ENCODE assay signal across 8 cellular contexts in genomic region chr4:123398803-123399637, GRCh38. TPM values are rescaled to one million over a fixed set of nuclear protein-coding genes. Genes with fewer than 3 reads are reported as not detected.
A peak's percentile ranks its signal among the peaks of the same experiment; 100 is the strongest.
DNase-seq lines count a peak whose midpoint lies in the region; ATAC-seq and TF ChIP-seq lines count a peak whose summit lies in the region.

No MANE protein-coding gene starts in this region.

- H3K36me3 Mint-ChIP-seq in CD4-positive, alpha-beta memory T cell, result peaks cover 4 to 7% of the 10 kb centered on the region in 2 donors

- H4K20me1 ChIP-seq in hepatocyte (ENCODE audit: insufficient read depth, poor library complexity, severe bottlenecking), result no peaks in the 10 kb centered on the region

- ATAC-seq in GM19397 (IDR thresholded peaks at IDR 0.05; ENCODE audit: unreplicated experiment), result peak; percentile 31
- ATAC-seq in HG03558 (IDR thresholded peaks at IDR 0.05; ENCODE audit: extremely low read depth, unreplicated experiment), result peak; percentile 15

- H2AFZ ChIP-seq in hepatocyte, result peak overlapping the region; percentile 70

- H3K4me1 ChIP-seq in CD4-positive, alpha-beta memory T cell (ENCODE audit: insufficient read depth, low read length), result peaks cover 27% of the 10 kb centered on the region
- peaks cover 7% of the 10 kb centered on the region for H3K4me1 ChIP-seq in hepatocyte (ENCODE audit: insufficient read depth)

- H3K79me2 ChIP-seq in hepatocyte, result peaks cover 47% of the 10 kb centered on the region

- peak overlapping the region; percentile 65 to 80 for H3K4me3 ChIP-seq in CD4-positive, alpha-beta memory T cell (ENCODE audit: low read length in 2 of 2)
- H3K4me3 ChIP-seq in hepatocyte (peak overlapping the region; percentile 73), retinal pigment epithelial cell (ENCODE audit: low read length) (peak overlapping the region; percentile 84)

- H3K27me3 ChIP-seq in CD4-positive, alpha-beta memory T cell (ENCODE audit: insufficient read depth, low read length), result peaks cover 7% of the 10 kb centered on the region
- H3K27me3 ChIP-seq in hepatocyte, result no peaks in the 10 kb centered on the region

- 2% methylated on average over 44 of the region's 45 CpGs for WGBS in hepatocyte (ENCODE audit: low lambda C conversion rate, missing lambda C conversion rate)

- no peaks in the 10 kb centered on the region for H3K36me3 ChIP-seq in CD4-positive, alpha-beta memory T cell (ENCODE audit: insufficient read depth, low read length)
- H3K36me3 ChIP-seq in hepatocyte (replicated peaks; ENCODE audit: insufficient read depth, low read depth), result no peaks in the 10 kb centered on the region

- H3K27ac ChIP-seq in CD4-positive, alpha-beta memory T cell (ENCODE audit: low read depth, low read length), result peak overlapping the region; percentile 1
- H3K27ac ChIP-seq in hepatocyte, result peak overlapping the region; percentile 90

- no peaks in the 10 kb centered on the region for H3K9me3 ChIP-seq in CD4-positive, alpha-beta memory T cell (ENCODE audit: control insufficient read depth in 1 of 2, low read length in 2 of 2)
- no peaks in the 10 kb centered on the region for H3K9me3 ChIP-seq in hepatocyte (ENCODE audit: low read depth)

- TF ChIP-seq CTCF in hepatocyte (IDR thresholded peaks at IDR 0.05; ENCODE audit: poor library complexity) (peak; percentile 53), retinal pigment epithelial cell (conservative IDR thresholded peaks at IDR 0.05; ENCODE audit: low read depth, low read length) (peak; percentile 44)

- H3K9me2 ChIP-seq in hepatocyte (replicated peaks; ENCODE audit: insufficient read depth), result no peaks in the 10 kb centered on the region

- DNase-seq in CD4-positive, alpha-beta memory T cell, result peak; percentile 27 to 77 (median 39)
- peak; percentile 19 to 56 (median 28) for DNase-seq in T-helper 1 cell
- DNase-seq in anterior cingulate cortex (lab: John Stamatoyannopoulos, UW), result peak in 48 of 58 donors; percentile 6 to 78 (median 44)
- DNase-seq in hepatocyte (ENCODE audit: low spot score), result peak; percentile 77
- no peak for DNase-seq in retinal pigment epithelial cell (ENCODE audit: low read depth)
- no peak for DNase-seq in HuH-7 (ENCODE audit: low spot score)

- CTCF ChIA-PET in CD4-positive, alpha-beta memory T cell (lab: Charles Lee; ENCODE audit: partially characterized antibody), result interaction anchor here (0.6 to 1.6 kb wide), 2 partner anchors 165 to 670 kb away, joined by 3 to 6 read pairs; no protein-coding TSS in a partner anchor

- peak overlapping the region; percentile 95 for H3K4me2 ChIP-seq in hepatocyte

- POLR2A ChIA-PET in CD4-positive, alpha-beta memory T cell (lab: Charles Lee; ENCODE audit: partially characterized antibody), result no interaction called here

- H3K27me3 Mint-ChIP-seq in CD4-positive, alpha-beta memory T cell, result peaks cover 16 to 19% of the 10 kb centered on the region in 2 donors

- H3K4me1 Mint-ChIP-seq in CD4-positive, alpha-beta memory T cell, result peaks cover 16 to 34% (median 24%) of the 10 kb centered on the region in 4 donors

- H3K27ac Mint-ChIP-seq in CD4-positive, alpha-beta memory T cell, result peak overlapping the region; percentile 61 to 93 (median 83)

- peak overlapping the region; percentile 83 to 93 (median 90) for H3K4me3 Mint-ChIP-seq in CD4-positive, alpha-beta memory T cell

- peaks cover 0 to 2% (median 0%) of the 10 kb centered on the region in 8 donors for H3K9me3 Mint-ChIP-seq in CD4-positive, alpha-beta memory T cell

- intact Hi-C loops in CD4-positive, alpha-beta memory T cell (cut with micrococcal nuclease), result loop anchor here (2.0 kb wide), 1 partner anchor 476 kb away; the partner anchor contains the start of gene NUDT6

RNA-seq across cellular contexts. Expression of gene SPRY1, which starts 2.4 kb away (rescaled TPM):
- total RNA-seq in CD4-positive, alpha-beta memory T cell, result 1 to 10 TPM; 4.4 to 4.6 TPM
- 1 to 10 TPM; 7.5 to 8.2 TPM for polyA plus RNA-seq in CD4-positive, alpha-beta memory T cell
- total RNA-seq in hepatocyte, result 37.7 and 43.9 TPM in 2 replicates
- 36.7 and 40.1 TPM in 2 replicates for polyA plus RNA-seq in hepatocyte

Comparison
In these comparisons a context has a peak if more than half of its experiments do, and no peak if none do; other contexts are left out.
1. DNase-seq: peak in CD4-positive, alpha-beta memory T cell (5 of 5), T-helper 1 cell (5 of 5), anterior cingulate cortex (48 of 58) and hepatocyte (single experiment); none in retinal pigment epithelial cell (single experiment) and HuH-7 (single experiment).
2. Peak in every context shown above with its lines, with median percentiles within 50 percentile points of each other: H3K4me3 ChIP-seq.